12 cellular contexts compared by ENCODE assay signal in genomic region chr6:14321992-14322772, GRCh38.
DNase-seq lines count a peak whose midpoint lies in the region; ATAC-seq and TF ChIP-seq lines count a peak whose summit lies in the region.
"Had no signal": no experiment of that assay in that cellular context is flagged by ENCODE, and none has a peak within 500 bp of the region (broad histone marks: within the 10 kb centered on the region; RNA-seq: fewer than 3 reads in every experiment).

No MANE protein-coding gene starts in this region.

- intact Hi-C loops in natural killer cell (cut with micrococcal nuclease): no loop called here

- peaks cover 27 to 32% of the 10 kb centered on the region in 2 donors for H3K27me3 Mint-ChIP-seq in natural killer cell (ENCODE audit: low read depth in 2 of 2)
- peaks cover 8 to 30% of the 10 kb centered on the region in 2 donors for H3K27me3 Mint-ChIP-seq in natural killer cell treated with Interleukin-12 subunit alpha and Interleukin-12 subunit beta and Interleukin-15 and Interleukin-18, amount 100 ng/mL, for 72 hours
- H3K27me3 Mint-ChIP-seq: IgD-negative memory B cell had no signal

- ATAC-seq in natural killer cell: no peak
- no peak for ATAC-seq in natural killer cell treated with Interleukin-12 subunit alpha and Interleukin-12 subunit beta and Interleukin-15 and Interleukin-18, amount 100 ng/mL, for 72 hours
- ATAC-seq: activated CD8-positive, alpha-beta memory T cell treated with anti-CD3 and anti-CD28 coated beads, Interleukin-2, amount 10 ng/mL, durations not matched to agents 7 days and 5 days had no signal

- peaks cover 12 to 14% of the 10 kb centered on the region in 2 donors for H3K4me1 Mint-ChIP-seq in natural killer cell
- H3K4me1 Mint-ChIP-seq in natural killer cell treated with Interleukin-12 subunit alpha and Interleukin-12 subunit beta and Interleukin-15 and Interleukin-18, amount 100 ng/mL, for 72 hours (ENCODE audit: low read depth in 2 of 2): peaks cover 5 to 11% of the 10 kb centered on the region in 2 donors

- DNase-seq in natural killer cell (no peak), SK-MEL-5 (ENCODE audit: low read depth, low spot score) (peak; percentile 23), iPS-NIHi7 (ENCODE audit: extremely low spot score) (peak; percentile 46), T-helper 2 cell (no peak), NCI-H2029 treated with DMSO at 0.1 percent for 48 hours (lab: John Stamatoyannopoulos, UW) (no peak), GF-D8 (lab: John Stamatoyannopoulos, UW) (no peak)
- no peak for DNase-seq in natural killer cell treated with Interleukin-12 subunit alpha and Interleukin-12 subunit beta and Interleukin-15 and Interleukin-18, amount 100 ng/mL, for 72 hours (ENCODE audit: low spot score)
- DNase-seq in activated CD8-positive, alpha-beta memory T cell treated with anti-CD3 and anti-CD28 coated beads for 24 hours: no peak
- DNase-seq: activated CD8-positive, alpha-beta memory T cell treated with anti-CD3 and anti-CD28 coated beads, Interleukin-2, amount 10 ng/mL, durations not matched to agents 7 days and 5 days; kidney glomerular epithelial cell; NCI-H2171 had no signal

- H3K9me3 Mint-ChIP-seq in natural killer cell: no peaks in the 10 kb centered on the region
- no peaks in the 10 kb centered on the region for H3K9me3 Mint-ChIP-seq in natural killer cell treated with Interleukin-12 subunit alpha and Interleukin-12 subunit beta and Interleukin-15 and Interleukin-18, amount 100 ng/mL, for 72 hours
- H3K9me3 Mint-ChIP-seq: IgD-negative memory B cell had no signal

- no peak for TF ChIP-seq CTCF in natural killer cell (IDR thresholded peaks at IDR 0.05)

- peak overlapping the region in 1 of 2 donors; percentile 35 for H3K27ac Mint-ChIP-seq in natural killer cell
- no peak overlapping the region for H3K27ac Mint-ChIP-seq in natural killer cell treated with Interleukin-12 subunit alpha and Interleukin-12 subunit beta and Interleukin-15 and Interleukin-18, amount 100 ng/mL, for 72 hours
- H3K27ac Mint-ChIP-seq: activated CD8-positive, alpha-beta memory T cell treated with anti-CD3 and anti-CD28 coated beads, Interleukin-2, amount 10 ng/mL, durations not matched to agents 7 days and 5 days had no signal

- in situ Hi-C loops in SK-MEL-5 (cut with HindIII; ENCODE audit: low pct_unique_long_range_greater_than_20kb, low sequenced_read_pairs): no loop called here

- no peaks in the 10 kb centered on the region for H3K36me3 Mint-ChIP-seq in natural killer cell
- H3K36me3 Mint-ChIP-seq in natural killer cell treated with Interleukin-12 subunit alpha and Interleukin-12 subunit beta and Interleukin-15 and Interleukin-18, amount 100 ng/mL, for 72 hours: no peaks in the 10 kb centered on the region
- H3K36me3 Mint-ChIP-seq: activated CD8-positive, alpha-beta memory T cell treated with anti-CD3 and anti-CD28 coated beads, Interleukin-2, amount 10 ng/mL, durations not matched to agents 7 days and 5 days had no signal

- peak overlapping the region; percentile 32 for H3K4me3 Mint-ChIP-seq in natural killer cell
- no peak overlapping the region for H3K4me3 Mint-ChIP-seq in natural killer cell treated with Interleukin-12 subunit alpha and Interleukin-12 subunit beta and Interleukin-15 and Interleukin-18, amount 100 ng/mL, for 72 hours
- H3K4me3 Mint-ChIP-seq: activated CD8-positive, alpha-beta memory T cell treated with anti-CD3 and anti-CD28 coated beads, Interleukin-2, amount 10 ng/mL, durations not matched to agents 7 days and 5 days; IgD-negative memory B cell had no signal

Comparison
In these comparisons a context has a peak if more than half of its experiments do, and no peak if none do; other contexts are left out.
1. DNase-seq: peak in SK-MEL-5 (single experiment) and iPS-NIHi7 (single experiment); none in natural killer cell (single experiment), natural killer cell treated with Interleukin-12 subunit alpha and Interleukin-12 subunit beta and Interleukin-15 and Interleukin-18, amount 100 ng/mL, for 72 hours (single experiment), T-helper 2 cell (0 of 5), NCI-H2029 treated with DMSO at 0.1 percent for 48 hours (single experiment), activated CD8-positive, alpha-beta memory T cell treated with anti-CD3 and anti-CD28 coated beads for 24 hours (single experiment) and GF-D8 (single experiment).